ENCODE assay signal across 8 cellular contexts in genomic region chr5:36241636-36242533, GRCh38. TPM values are rescaled to one million over a fixed set of nuclear protein-coding genes. Genes with fewer than 3 reads are reported as not detected.
DNase-seq lines count a peak whose midpoint lies in the region; ATAC-seq, FAIRE-seq and TF ChIP-seq lines count a peak whose summit lies in the region.

Gene NADK2 (minus strand): TSS chr5:36241925. CDS start chr5:36241798, 127 bp downstream.

- TF ChIP-seq CTCF in AG09309 (IDR thresholded peaks at IDR 0.05; ENCODE audit: control insufficient read depth, insufficient read depth, low read depth, low read length, missing control alignments), result peak; percentile 77
- TF ChIP-seq CTCF in WI38 (IDR thresholded peaks at IDR 0.05; ENCODE audit: low read depth, low read length), result no peak; the same call in 1 of the 2 replicates
- TF ChIP-seq CTCF in bronchial epithelial cell (IDR thresholded peaks at IDR 0.05; ENCODE audit: insufficient read depth, low read length, severe bottlenecking), result peak; percentile 71

- H3K36me3 ChIP-seq in bronchial epithelial cell (ENCODE audit: control insufficient read depth, insufficient read depth, low read length) (no peaks in the 10 kb centered on the region), small intestine (ENCODE audit: control insufficient read depth in 2 of 2, insufficient read depth in 2 of 2, low read length in 2 of 2) (no peaks in the 10 kb centered on the region)

- 0% methylated on average over 87 to 99 of the region's 99 CpGs for WGBS in small intestine, 3 donors

- ATAC-seq in GM18909 (IDR thresholded peaks at IDR 0.05; ENCODE audit: poor library complexity, unreplicated experiment), result peak; percentile 93
- ATAC-seq in HG03175 (IDR thresholded peaks at IDR 0.05; ENCODE audit: unreplicated experiment), result peak; percentile 91

- H3K9me3 ChIP-seq in small intestine (ENCODE audit: control insufficient read depth, low read depth), result no peaks in the 10 kb centered on the region

- H3K4me3 ChIP-seq in AG09309 (ENCODE audit: control insufficient read depth, low read depth, low read length) (peak within 1 kb of the TSS; percentile 93), WI38 (ENCODE audit: low read depth, low read length) (peak within 1 kb of the TSS; percentile 80), bronchial epithelial cell (ENCODE audit: low read depth, low read length) (peak within 1 kb of the TSS; percentile 93), small intestine (ENCODE audit: low read depth in 1 of 2, low read length in 2 of 2) (peak within 1 kb of the TSS; percentile 83 to 91)

- H3K27me3 ChIP-seq in bronchial epithelial cell (ENCODE audit: control insufficient read depth, insufficient read depth, low read length), result no peaks in the 10 kb centered on the region
- no peaks in the 10 kb centered on the region for H3K27me3 ChIP-seq in small intestine (ENCODE audit: control insufficient read depth in 2 of 2, insufficient read depth in 2 of 2, low read length in 2 of 2)

- H3K4me1 ChIP-seq in small intestine (ENCODE audit: control insufficient read depth in 2 of 2, insufficient read depth in 1 of 2, low read depth in 1 of 2, low read length in 1 of 2), result peaks cover 4 to 6% of the 10 kb centered on the region in 2 donors

- FAIRE-seq in bronchial epithelial cell (lab: Jason Lieb, UNC), result no peak
- no peak for FAIRE-seq in small intestine (lab: Jason Lieb, UNC)

- peak within 1 kb of the TSS; percentile 93 to 98 for H3K27ac ChIP-seq in small intestine (ENCODE audit: low read depth in 1 of 2, low read length in 1 of 2)

- DNase-seq in AG09309 (ENCODE audit: low read depth) (peak; percentile 81), NCI-H2227 treated with DMSO at 0.1 percent for 48 hours (lab: John Stamatoyannopoulos, UW) (peak; percentile 99), bronchial epithelial cell (ENCODE audit: low read depth) (peak; percentile 83), iPS-NIHi11 (ENCODE audit: low spot score) (peak; percentile 96), small intestine (peak; percentile 98)

RNA-seq across cellular contexts. Expression of gene NADK2, which starts in this region (rescaled TPM):
- 27.6 and 33.9 TPM in 2 replicates for total RNA-seq in bronchial epithelial cell
- 10 to 100 TPM; 13.0 to 15.4 (median 13.0) TPM for polyA plus RNA-seq in small intestine

Comparison
In these comparisons a context has a peak if more than half of its experiments do, and no peak if none do; other contexts are left out.
1. Peak in every context shown above with its lines: DNase-seq, ATAC-seq, H3K4me3 ChIP-seq and H3K27ac ChIP-seq.